Comparison of ENCODE assay signal across 13 cellular contexts in genomic region chr17:80673152-80673920, GRCh38.
DNase-seq lines count a peak whose midpoint lies in the region; ATAC-seq, FAIRE-seq and TF ChIP-seq lines count a peak whose summit lies in the region.
"Had no signal": no experiment of that assay in that cellular context is flagged by ENCODE, and none has a peak within 500 bp of the region (broad histone marks: within the 10 kb centered on the region; RNA-seq: fewer than 3 reads in every experiment).

No MANE protein-coding gene starts in this region.

- in situ Hi-C loops in K562 (cut with MboI): no loop called here

- H3K4me1 ChIP-seq in K562 (replicated peaks in 1 of 2; ENCODE audit: control insufficient read depth in 2 of 2, insufficient read depth in 2 of 2, low read length in 2 of 2) (peaks cover 0 to 14% of the 10 kb centered on the region in 2 experiments; a peak in 2 of 5 replicates), smooth muscle cell (ENCODE audit: low read depth) (peaks cover 5% of the 10 kb centered on the region)

- no peak overlapping the region for H3K4me3 ChIP-seq in K562
- H3K4me3 ChIP-seq in smooth muscle cell: no peak overlapping the region
- H3K4me3 ChIP-seq: cardiac muscle cell, sigmoid colon had no signal

- ATAC-seq in activated CD8-positive, alpha-beta memory T cell treated with anti-CD3 and anti-CD28 coated beads, Interleukin-2, amount 10 ng/mL, durations not matched to agents 7 days and 5 days: no peak
- ATAC-seq in K562 (no peak), GM21360 (IDR thresholded peaks at IDR 0.05; ENCODE audit: unreplicated experiment) (no peak), HG03045 (IDR thresholded peaks at IDR 0.05; ENCODE audit: unreplicated experiment) (no peak)

- CTCF ChIA-PET in activated CD8-positive, alpha-beta memory T cell treated with anti-CD3 and anti-CD28 coated beads, Interleukin-2, amount 10 ng/mL, durations not matched to agents 7 days and 5 days (lab: Charles Lee): no interaction called here
- CTCF ChIA-PET in K562 (lab: Yijun Ruan, JAX; ENCODE audit: low intra/inter-chr PET ratio): no interaction called here

- H3K9me3 Mint-ChIP-seq in activated CD8-positive, alpha-beta memory T cell treated with anti-CD3 and anti-CD28 coated beads, Interleukin-2, amount 10 ng/mL, durations not matched to agents 7 days and 5 days (ENCODE audit: low read depth): no peaks in the 10 kb centered on the region

- H3K4me3 Mint-ChIP-seq in activated CD8-positive, alpha-beta memory T cell treated with anti-CD3 and anti-CD28 coated beads, Interleukin-2, amount 10 ng/mL, durations not matched to agents 7 days and 5 days: no peak overlapping the region

- no peak for TF ChIP-seq POLR2A in K562 (conservative IDR thresholded peaks at IDR 0.05)

- H3K9me1 ChIP-seq in K562 (ENCODE audit: control insufficient read depth, insufficient read depth, low read length): peaks cover 3% of the 10 kb centered on the region

- WGBS in K562 (ENCODE audit: insufficient coverage, low coverage, missing lambda C conversion rate): 74% methylated on average over 14 of the region's 14 CpGs
- 45% methylated on average over 14 of the region's 14 CpGs for WGBS in smooth muscle cell (ENCODE audit: low lambda C conversion rate)

- H3K36me3 Mint-ChIP-seq in activated CD8-positive, alpha-beta memory T cell treated with anti-CD3 and anti-CD28 coated beads, Interleukin-2, amount 10 ng/mL, durations not matched to agents 7 days and 5 days: peaks cover 17% of the 10 kb centered on the region

- H3K27me3 Mint-ChIP-seq in activated CD8-positive, alpha-beta memory T cell treated with anti-CD3 and anti-CD28 coated beads, Interleukin-2, amount 10 ng/mL, durations not matched to agents 7 days and 5 days: no peaks in the 10 kb centered on the region

- H3K4me1 Mint-ChIP-seq in activated CD8-positive, alpha-beta memory T cell treated with anti-CD3 and anti-CD28 coated beads, Interleukin-2, amount 10 ng/mL, durations not matched to agents 7 days and 5 days: peaks cover 48% of the 10 kb centered on the region

- TF ChIP-seq RAD21 in K562 (CRISPR knock-in tag; conservative IDR thresholded peaks at IDR 0.05 in 1 of 2, IDR thresholded peaks at IDR 0.05 in 1 of 2): no peak

- peak; percentile 6 for FAIRE-seq in K562 (lab: Jason Lieb, UNC)

- TF ChIP-seq EP300 in K562 (IDR thresholded peaks at IDR 0.05; ENCODE audit: low read length): no peak

- H3F3A ChIP-seq in smooth muscle cell (ENCODE audit: low read depth): peaks cover 11% of the 10 kb centered on the region

- H3K9ac ChIP-seq in K562 (ENCODE audit: insufficient read depth in 1 of 2, low read depth in 2 of 2, low read length in 2 of 2) (no peak overlapping the region), smooth muscle cell (ENCODE audit: low read depth) (no peak overlapping the region)
- H3K9ac ChIP-seq: KMS-11 had no signal

- H4K20me1 ChIP-seq in K562 (replicated peaks; ENCODE audit: control insufficient read depth, insufficient read depth, low read length) (peaks cover 9% of the 10 kb centered on the region; the same call in 1 of the 2 replicates), smooth muscle cell (ENCODE audit: low read depth) (peaks cover 54% of the 10 kb centered on the region)

- DNase-seq in activated CD8-positive, alpha-beta memory T cell treated with anti-CD3 and anti-CD28 coated beads, Interleukin-2, amount 10 ng/mL, durations not matched to agents 7 days and 5 days: no peak
- DNase-seq in activated CD8-positive, alpha-beta memory T cell treated with anti-CD3 and anti-CD28 coated beads, Interleukin-2, amount 50 U/mL, for 4 hours: no peak
- DNase-seq in NCI-H69 (lab: John Stamatoyannopoulos, UW): peak; percentile 45
- DNase-seq in K562 (ENCODE audit: extremely low read depth in 1 of 4, low spot score in 3 of 4): no peak
- DNase-seq in smooth muscle cell (lab: John Stamatoyannopoulos, UW; ENCODE audit: unreplicated experiment): no peak
- no peak for DNase-seq in HCEC 1CT
- DNase-seq: midbrain, sigmoid colon had no signal

- H3K27ac Mint-ChIP-seq in activated CD8-positive, alpha-beta memory T cell treated with anti-CD3 and anti-CD28 coated beads, Interleukin-2, amount 10 ng/mL, durations not matched to agents 7 days and 5 days: peak overlapping the region; percentile 8

- H3K27me3 ChIP-seq in K562 (ENCODE audit: control insufficient read depth in 2 of 2, insufficient read depth in 2 of 2, low read length in 2 of 2) (no peaks in the 10 kb centered on the region), smooth muscle cell (ENCODE audit: low read depth) (no peaks in the 10 kb centered on the region)
- H3K27me3 ChIP-seq: cardiac muscle cell, sigmoid colon had no signal

- H3K36me3 ChIP-seq in K562 (ENCODE audit: control insufficient read depth, insufficient read depth, low read length): no peaks in the 10 kb centered on the region; the same call in 2 of the 3 replicates
- H3K36me3 ChIP-seq in smooth muscle cell (ENCODE audit: low read depth): no peaks in the 10 kb centered on the region
- H3K36me3 ChIP-seq: cardiac muscle cell, sigmoid colon had no signal

- POLR2A ChIA-PET in K562 (lab: Yijun Ruan, JAX): interaction anchor here (0.6 kb wide), 1 partner anchor 177 kb away, joined by 3 read pairs; no protein-coding TSS in a partner anchor

- peaks cover 24% of the 10 kb centered on the region for H3K79me2 ChIP-seq in K562 (ENCODE audit: control insufficient read depth, insufficient read depth, low read length)
- peaks cover 22% of the 10 kb centered on the region for H3K79me2 ChIP-seq in smooth muscle cell (ENCODE audit: low read depth)

- H3K27ac ChIP-seq in K562 (ENCODE audit: extremely low read depth, low read depth, low read length) (no peak overlapping the region), smooth muscle cell (ENCODE audit: low read depth) (peak overlapping the region; percentile 3)
- H3K27ac ChIP-seq: cardiac muscle cell, KMS-11, RWPE1, sigmoid colon had no signal

- intact Hi-C loops in K562 (cut with micrococcal nuclease): no loop called here

- TF ChIP-seq CTCF in K562 (IDR thresholded peaks at IDR 0.05 in 2 of 3, conservative IDR thresholded peaks at IDR 0.05 in 1 of 3; ENCODE audit: insufficient read depth in 2 of 3, low read depth in 1 of 3, low read length in 3 of 3) (no peak), smooth muscle cell (IDR thresholded peaks at IDR 0.05; ENCODE audit: borderline replicate concordance, insufficient read depth, poor library complexity, severe bottlenecking) (no peak)

- no peaks in the 10 kb centered on the region for H3K9me3 ChIP-seq in K562 (replicated peaks; ENCODE audit: control insufficient read depth, insufficient read depth, low read depth, low read length)
- H3K9me3 ChIP-seq in smooth muscle cell (replicated peaks; ENCODE audit: low read depth): no peaks in the 10 kb centered on the region
- H3K9me3 ChIP-seq: sigmoid colon had no signal

- H3K4me2 ChIP-seq in K562 (ENCODE audit: insufficient read depth, low read length) (no peak overlapping the region), smooth muscle cell (peak overlapping the region; percentile 56)
- H3K4me2 ChIP-seq: KMS-11 had no signal

- BruUV-seq in K562 (replicated peaks; lab: Mats Ljungman, UMichigan): no TSS peak

- H2AFZ ChIP-seq in K562 (ENCODE audit: low read depth, low read length) (no peak overlapping the region), smooth muscle cell (ENCODE audit: low read depth) (no peak overlapping the region)

TF ChIP-seq in K562, 482 proteins besides CTCF, POLR2A, EP300 and RAD21 (continues in another document):
- no peak for TF ChIP-seq DIDO1 (tag; IDR thresholded peaks at IDR 0.05; ENCODE audit: low read depth)
- no peak for TF ChIP-seq HDAC8 (tag; IDR thresholded peaks at IDR 0.05)
- TF ChIP-seq FOSL1 (tag; conservative IDR thresholded peaks at IDR 0.05): no peak
- no peak for TF ChIP-seq ZNF561 (CRISPR knock-in tag; conservative IDR thresholded peaks at IDR 0.05)
- no peak for TF ChIP-seq NCOA4 (IDR thresholded peaks at IDR 0.05; ENCODE audit: partially characterized antibody)
- TF ChIP-seq RREB1 (CRISPR knock-in tag; IDR thresholded peaks at IDR 0.05): no peak
- TF ChIP-seq ZNF165 (CRISPR knock-in tag; IDR thresholded peaks at IDR 0.05; ENCODE audit: borderline replicate concordance): no peak
- no peak for TF ChIP-seq PHTF2 (CRISPR knock-in tag; IDR thresholded peaks at IDR 0.05)
